Comparison of ENCODE assay signal across 12 cellular contexts in the genomic region with DNA sequence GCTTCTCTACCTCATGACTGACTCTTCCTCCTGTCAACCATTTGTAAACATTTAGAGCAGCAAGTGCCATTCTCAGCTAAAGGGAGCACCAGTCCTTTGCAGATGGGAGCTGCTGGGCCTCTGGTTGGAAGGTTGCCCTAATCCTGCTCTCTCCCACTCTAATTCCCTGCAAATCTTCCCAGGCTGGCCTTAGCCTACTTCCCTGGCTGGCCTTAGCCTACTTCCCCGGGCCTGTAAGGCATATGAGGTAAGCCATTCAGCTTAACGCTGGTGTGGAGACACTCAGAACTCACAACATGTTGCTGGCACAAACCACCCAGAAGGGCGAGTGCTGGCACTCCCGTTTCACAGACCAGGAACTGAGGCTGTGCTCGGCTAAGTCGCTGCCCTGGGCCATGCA.
DNase-seq lines count a peak whose midpoint lies in the region; ATAC-seq lines count a peak whose summit lies in the region.
"Had no signal": no experiment of that assay in that cellular context is flagged by ENCODE, and none has a peak within 500 bp of the region (broad histone marks: within the 10 kb centered on the region; RNA-seq: fewer than 3 reads in every experiment).

No MANE protein-coding gene starts in this region.

- ATAC-seq in GM21786 (IDR thresholded peaks at IDR 0.05; ENCODE audit: unreplicated experiment): no peak
- ATAC-seq: GM23338 had no signal

- DNase-seq in D341Med (ENCODE audit: low spot score) (peak; percentile 69), NCI-H774 (lab: John Stamatoyannopoulos, UW) (peak; percentile 46), cerebellum (ENCODE audit: low spot score) (peak; percentile 31), retina (peak; percentile 18), NCI-H446 (lab: John Stamatoyannopoulos, UW) (no peak)
- no peak for DNase-seq in stimulated activated CD4-positive, alpha-beta T cell treated with anti-CD3 and anti-CD28 coated beads, Interleukin-4, amount 100 ng/mL, for 4 hours
- DNase-seq: ACHN; CD4-positive, CD25-positive, alpha-beta regulatory T cell; DMS79; H7 had no signal

Comparison
In these comparisons a context has a peak if more than half of its experiments do, and no peak if none do; other contexts are left out.
1. DNase-seq: peak in D341Med (single experiment), NCI-H774 (single experiment), cerebellum (single experiment) and retina (single experiment); none in stimulated activated CD4-positive, alpha-beta T cell treated with anti-CD3 and anti-CD28 coated beads, Interleukin-4, amount 100 ng/mL, for 4 hours (0 of 2) and NCI-H446 (0 of 2).